In genomic region chr5:124315746-124316415, GRCh38 we compare ENCODE assay signal across 19 cellular contexts.
A peak's percentile ranks its signal among the peaks of the same experiment; 100 is the strongest.
DNase-seq lines count a peak whose midpoint lies in the region; ATAC-seq and TF ChIP-seq lines count a peak whose summit lies in the region.
"Had no signal": no experiment of that assay in that cellular context is flagged by ENCODE, and none has a peak within 500 bp of the region (broad histone marks: within the 10 kb centered on the region; RNA-seq: fewer than 3 reads in every experiment).

No MANE protein-coding gene starts in this region.

- no peak for TF ChIP-seq RAD21 in IMR-90 (IDR thresholded peaks at IDR 0.05; ENCODE audit: low read length)

- H2BK120ac ChIP-seq in IMR-90 (ENCODE audit: low read depth, low read length), result no peak overlapping the region

- no peak overlapping the region for H3K14ac ChIP-seq in IMR-90 (replicated peaks; ENCODE audit: low read depth, low read length)

- intact Hi-C loops in IMR-90 (cut with micrococcal nuclease) (no loop called here), thyroid gland (cut with DNase I) (no loop called here)

- H3K79me1 ChIP-seq in IMR-90 (ENCODE audit: low read depth in 1 of 2, low read length in 2 of 2), result no peaks in the 10 kb centered on the region

- H4K91ac ChIP-seq in IMR-90 (ENCODE audit: insufficient read depth, low read depth, low read length), result no peak overlapping the region

- no peak overlapping the region for H2BK15ac ChIP-seq in IMR-90 (ENCODE audit: low read depth, low read length)

- H3K36me3 ChIP-seq in IMR-90 (ENCODE audit: control insufficient read depth, insufficient read depth, low read length), result no peaks in the 10 kb centered on the region
- H3K36me3 ChIP-seq in skeletal muscle satellite cell (ENCODE audit: insufficient read depth, low read length), result no peaks in the 10 kb centered on the region
- no peaks in the 10 kb centered on the region for H3K36me3 ChIP-seq in thyroid gland
- H3K36me3 ChIP-seq: BLaER1, esophagus squamous epithelium, suprapubic skin had no signal

- no peak overlapping the region for H4K8ac ChIP-seq in IMR-90 (ENCODE audit: low read depth in 2 of 2, low read length in 2 of 2)

- no peak overlapping the region for H2AFZ ChIP-seq in IMR-90 (replicated peaks; ENCODE audit: low read length, poor library complexity)

- H2BK20ac ChIP-seq in IMR-90 (ENCODE audit: low read depth, low read length), result no peak overlapping the region

- BruUV-seq in IMR-90 (replicated peaks; lab: Mats Ljungman, UMichigan), result no TSS peak

- no peak overlapping the region for H3K4me2 ChIP-seq in IMR-90 (ENCODE audit: low read depth, low read length)
- H3K4me2 ChIP-seq in skeletal muscle satellite cell (ENCODE audit: low read length), result peak overlapping the region; percentile 27
- H3K4me2 ChIP-seq: BLaER1 had no signal

- ATAC-seq in IMR-90 (ENCODE audit: low read depth) (peak; percentile 44), HG03045 (IDR thresholded peaks at IDR 0.05; ENCODE audit: unreplicated experiment) (no peak), GM21737 (IDR thresholded peaks at IDR 0.05; ENCODE audit: unreplicated experiment) (no peak)
- ATAC-seq: naive thymus-derived CD4-positive, alpha-beta T cell had no signal

- no peaks in the 10 kb centered on the region for H3K9me3 ChIP-seq in IMR-90 (ENCODE audit: control insufficient read depth, insufficient read depth, low read length)
- H3K9me3 ChIP-seq in skeletal muscle satellite cell (replicated peaks; ENCODE audit: low read length), result no peaks in the 10 kb centered on the region
- H3K9me3 ChIP-seq in thyroid gland, result no peaks in the 10 kb centered on the region
- H3K9me3 ChIP-seq: BLaER1, esophagus squamous epithelium, suprapubic skin had no signal

- no peaks in the 10 kb centered on the region for H4K20me1 ChIP-seq in IMR-90 (ENCODE audit: insufficient read depth, low read length)
- H4K20me1 ChIP-seq: BLaER1 had no signal

- WGBS in IMR-90 (ENCODE audit: extremely low coverage in 2 of 2, insufficient read length in 1 of 2), 2 experiments, result no CpG with 5 or more reads among the region's 3 CpGs
- WGBS in thyroid gland, 2 donors, result 97% methylated on average over 3 of the region's 3 CpGs

- H3K18ac ChIP-seq in IMR-90 (ENCODE audit: low read depth, low read length), result no peak overlapping the region

- H3K9ac ChIP-seq in IMR-90 (ENCODE audit: low read depth, low read length), result no peak overlapping the region
- H3K9ac ChIP-seq in skeletal muscle satellite cell (ENCODE audit: low read depth, low read length), result no peak overlapping the region
- H3K9ac ChIP-seq: BLaER1 had no signal

- no peak overlapping the region for H3K4ac ChIP-seq in IMR-90 (ENCODE audit: low read depth, low read length)

- DNase-seq in IMR-90 (peak; percentile 66), amniotic epithelial cell (ENCODE audit: low read depth) (peak; percentile 97), fibroblast of the aortic adventitia (ENCODE audit: low read depth) (peak; percentile 38), thyroid gland (no peak)
- DNase-seq: activated CD4-positive, CD25-positive, alpha-beta regulatory T cell; activated gamma-delta T cell; aorta; dorsolateral prefrontal cortex; esophagus squamous epithelium; naive thymus-derived CD4-positive, alpha-beta T cell; NCI-H1105; NCI-H2171; NCI-H82; RPMI8226 had no signal

- H3K4me3 ChIP-seq in IMR-90 (ENCODE audit: insufficient read depth, low read depth, low read length) (no peak overlapping the region), fibroblast of the aortic adventitia (ENCODE audit: low read depth, low read length) (no peak overlapping the region), skeletal muscle satellite cell (ENCODE audit: low read length) (no peak overlapping the region), thyroid gland (replicated peaks in 1 of 3) (no peak overlapping the region)
- H3K4me3 ChIP-seq: BLaER1, dorsolateral prefrontal cortex, esophagus squamous epithelium, suprapubic skin had no signal

- H3K23ac ChIP-seq in IMR-90 (ENCODE audit: low read depth, low read length), result no peak overlapping the region

- H3K27ac ChIP-seq in IMR-90 (ENCODE audit: insufficient read depth, low read length) (no peak overlapping the region), thyroid gland (no peak overlapping the region)
- H3K27ac ChIP-seq: BLaER1, dorsolateral prefrontal cortex, esophagus squamous epithelium, suprapubic skin had no signal

- H2AK9ac ChIP-seq in IMR-90 (replicated peaks; ENCODE audit: low read depth, low read length, poor library complexity), result no peak overlapping the region

- H3K4me1 ChIP-seq in IMR-90 (ENCODE audit: control insufficient read depth, insufficient read depth, low read length) (no peaks in the 10 kb centered on the region), skeletal muscle satellite cell (ENCODE audit: control insufficient read depth, insufficient read depth, low read length) (peaks cover 3% of the 10 kb centered on the region), thyroid gland (peaks cover 5 to 7% of the 10 kb centered on the region in 2 donors)
- H3K4me1 ChIP-seq: suprapubic skin had no signal

- TF ChIP-seq POLR2A in IMR-90 (IDR thresholded peaks at IDR 0.05; ENCODE audit: low read depth, low read length), result no peak
- TF ChIP-seq POLR2A in thyroid gland (IDR thresholded peaks at IDR 0.05), result no peak

- no peak overlapping the region for H3K56ac ChIP-seq in IMR-90 (ENCODE audit: extremely low read depth, insufficient read depth, low read length)

- CTCF ChIA-PET in IMR-90 (lab: Yijun Ruan, JAX), result no interaction called here

- H3K27me3 ChIP-seq in IMR-90 (ENCODE audit: control insufficient read depth, insufficient read depth, low read length) (no peaks in the 10 kb centered on the region), skeletal muscle satellite cell (ENCODE audit: control insufficient read depth, insufficient read depth, low read length) (no peaks in the 10 kb centered on the region), thyroid gland (no peaks in the 10 kb centered on the region)
- H3K27me3 ChIP-seq: BLaER1, dorsolateral prefrontal cortex, esophagus squamous epithelium, suprapubic skin had no signal

- dilution Hi-C loops in IMR-90 (cut with HindIII; ENCODE audit: low sequenced_read_pairs, unreplicated experiment), result no loop called here

- in situ Hi-C loops in IMR-90 (cut with MboI; ENCODE audit: low sequenced_read_pairs), result no loop called here

- POLR2A ChIA-PET in IMR-90 (lab: Charles Lee; ENCODE audit: unreplicated experiment), result no interaction called here

- TF ChIP-seq CTCF in IMR-90 (conservative IDR thresholded peaks at IDR 0.05; ENCODE audit: low read depth, low read length), result no peak
- no peak for TF ChIP-seq CTCF in fibroblast of the aortic adventitia (IDR thresholded peaks at IDR 0.05; ENCODE audit: insufficient read depth, low read length)
- no peak for TF ChIP-seq CTCF in thyroid gland (IDR thresholded peaks at IDR 0.05)

- H3K9me1 ChIP-seq in IMR-90 (ENCODE audit: insufficient read depth, low read length), result no peaks in the 10 kb centered on the region

- H2AK5ac ChIP-seq in IMR-90 (ENCODE audit: low read depth, low read length), result no peak overlapping the region

- H4K5ac ChIP-seq in IMR-90 (ENCODE audit: low read depth, low read length), result no peak overlapping the region

- H2BK5ac ChIP-seq in IMR-90 (ENCODE audit: low read depth, low read length, poor library complexity, severe bottlenecking), result no peak overlapping the region

TF ChIP-seq in IMR-90, 13 proteins besides CTCF, POLR2A, EP300 and RAD21:
- TF ChIP-seq RFX5 (IDR thresholded peaks at IDR 0.05; ENCODE audit: low read depth, low read length) (no peak), CEBPB (IDR thresholded peaks at IDR 0.05; ENCODE audit: low read depth, low read length) (peak; percentile 61; the same call in 1 of the 2 replicates)

Comparison
In these comparisons a context has a peak if more than half of its experiments do, and no peak if none do; other contexts are left out.
1. DNase-seq: peak in IMR-90 (single experiment), amniotic epithelial cell (single experiment) and fibroblast of the aortic adventitia (single experiment); none in thyroid gland (0 of 2).